In genomic region chr7:25862254-25862992, GRCh38 we compare ENCODE assay signal across 1 cellular context.
A peak's percentile ranks its signal among the peaks of the same experiment; 100 is the strongest.
TF ChIP-seq lines count a peak whose summit lies in the region.

No MANE protein-coding gene starts in this region.

TF ChIP-seq in HEK293, 187 proteins besides CTCF, POLR2A, EP300 and RAD21 (continued from another document and continues in another):
- TF ChIP-seq ELK4 (IDR thresholded peaks at IDR 0.05; ENCODE audit: borderline replicate concordance, low read depth, low read length): no peak
- no peak for TF ChIP-seq ZNF48 (tag by site-specific recombination; IDR thresholded peaks at IDR 0.05)
- no peak for TF ChIP-seq ZNF155 (tag by site-specific recombination; IDR thresholded peaks at IDR 0.05)
- no peak for TF ChIP-seq SETDB1 (IDR thresholded peaks at IDR 0.05; ENCODE audit: insufficient read length, low read length)
- no peak for TF ChIP-seq ZNF416 (tag by site-specific recombination; IDR thresholded peaks at IDR 0.05)
- no peak for TF ChIP-seq ZNF529 (tag by site-specific recombination; IDR thresholded peaks at IDR 0.05; ENCODE audit: insufficient replicate concordance)
- TF ChIP-seq HOXA7 (CRISPR knock-in tag; IDR thresholded peaks at IDR 0.05; ENCODE audit: borderline replicate concordance): no peak
- no peak for TF ChIP-seq ZNF514 (tag by site-specific recombination; IDR thresholded peaks at IDR 0.05)
- TF ChIP-seq KLF17 (tag by site-specific recombination; IDR thresholded peaks at IDR 0.05): no peak
- TF ChIP-seq ZNF623 (tag by site-specific recombination; IDR thresholded peaks at IDR 0.05): no peak
- TF ChIP-seq FEZF1 (tag by site-specific recombination; IDR thresholded peaks at IDR 0.05): peak; percentile 62
- TF ChIP-seq, protein P1, sequence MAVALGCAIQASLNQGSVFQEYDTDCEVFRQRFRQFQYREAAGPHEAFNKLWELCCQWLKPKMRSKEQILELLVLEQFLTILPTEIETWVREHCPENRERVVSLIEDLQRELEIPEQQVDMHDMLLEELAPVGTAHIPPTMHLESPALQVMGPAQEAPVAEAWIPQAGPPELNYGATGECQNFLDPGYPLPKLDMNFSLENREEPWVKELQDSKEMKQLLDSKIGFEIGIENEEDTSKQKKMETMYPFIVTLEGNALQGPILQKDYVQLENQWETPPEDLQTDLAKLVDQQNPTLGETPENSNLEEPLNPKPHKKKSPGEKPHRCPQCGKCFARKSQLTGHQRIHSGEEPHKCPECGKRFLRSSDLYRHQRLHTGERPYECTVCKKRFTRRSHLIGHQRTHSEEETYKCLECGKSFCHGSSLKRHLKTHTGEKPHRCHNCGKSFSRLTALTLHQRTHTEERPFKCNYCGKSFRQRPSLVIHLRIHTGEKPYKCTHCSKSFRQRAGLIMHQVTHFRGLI (tag by site-specific recombination; IDR thresholded peaks at IDR 0.05): no peak
- TF ChIP-seq, protein P2, sequence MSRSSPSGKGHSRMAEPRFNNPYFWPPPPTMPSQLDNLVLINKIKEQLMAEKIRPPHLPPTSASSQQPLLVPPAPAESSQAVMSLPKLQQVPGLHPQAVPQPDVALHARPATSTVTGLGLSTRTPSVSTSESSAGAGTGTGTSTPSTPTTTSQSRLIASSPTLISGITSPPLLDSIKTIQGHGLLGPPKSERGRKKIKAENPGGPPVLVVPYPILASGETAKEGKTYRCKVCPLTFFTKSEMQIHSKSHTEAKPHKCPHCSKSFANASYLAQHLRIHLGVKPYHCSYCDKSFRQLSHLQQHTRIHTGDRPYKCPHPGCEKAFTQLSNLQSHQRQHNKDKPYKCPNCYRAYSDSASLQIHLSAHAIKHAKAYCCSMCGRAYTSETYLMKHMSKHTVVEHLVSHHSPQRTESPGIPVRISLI (tag by site-specific recombination; IDR thresholded peaks at IDR 0.05): no peak
- no peak for TF ChIP-seq ZNF792 (tag by site-specific recombination; IDR thresholded peaks at IDR 0.05)
- no peak for TF ChIP-seq ZNF175 (tag by site-specific recombination; IDR thresholded peaks at IDR 0.05)
- TF ChIP-seq ZNF292 (tag by site-specific recombination; IDR thresholded peaks at IDR 0.05; ENCODE audit: borderline replicate concordance, low read depth): no peak
- no peak for TF ChIP-seq ZSCAN5A (tag by site-specific recombination; IDR thresholded peaks at IDR 0.05)
- no peak for TF ChIP-seq ZNF561 (tag by site-specific recombination; IDR thresholded peaks at IDR 0.05; ENCODE audit: borderline replicate concordance)
- TF ChIP-seq ZNF169 (tag by site-specific recombination; IDR thresholded peaks at IDR 0.05): no peak
- peak; percentile 99 for TF ChIP-seq ZNF341 (tag by site-specific recombination; IDR thresholded peaks at IDR 0.05; ENCODE audit: low read depth)
- TF ChIP-seq ZNF138 (tag by site-specific recombination; IDR thresholded peaks at IDR 0.05; ENCODE audit: borderline replicate concordance): no peak
- TF ChIP-seq ZNF76 (tag by site-specific recombination; IDR thresholded peaks at IDR 0.05; ENCODE audit: borderline replicate concordance, low read depth): no peak
- no peak for TF ChIP-seq ZSCAN18 (tag by site-specific recombination; IDR thresholded peaks at IDR 0.05)
- TF ChIP-seq ZNF677 (tag by site-specific recombination; IDR thresholded peaks at IDR 0.05): no peak
- TF ChIP-seq ZSCAN30 (tag by site-specific recombination; IDR thresholded peaks at IDR 0.05): no peak
- no peak for TF ChIP-seq ZNF596 (tag by site-specific recombination; IDR thresholded peaks at IDR 0.05)
- no peak for TF ChIP-seq ZNF221 (tag by site-specific recombination; IDR thresholded peaks at IDR 0.05; ENCODE audit: borderline replicate concordance)
- TF ChIP-seq ZXDB (tag by site-specific recombination; IDR thresholded peaks at IDR 0.05): no peak
- TF ChIP-seq, protein P3, sequence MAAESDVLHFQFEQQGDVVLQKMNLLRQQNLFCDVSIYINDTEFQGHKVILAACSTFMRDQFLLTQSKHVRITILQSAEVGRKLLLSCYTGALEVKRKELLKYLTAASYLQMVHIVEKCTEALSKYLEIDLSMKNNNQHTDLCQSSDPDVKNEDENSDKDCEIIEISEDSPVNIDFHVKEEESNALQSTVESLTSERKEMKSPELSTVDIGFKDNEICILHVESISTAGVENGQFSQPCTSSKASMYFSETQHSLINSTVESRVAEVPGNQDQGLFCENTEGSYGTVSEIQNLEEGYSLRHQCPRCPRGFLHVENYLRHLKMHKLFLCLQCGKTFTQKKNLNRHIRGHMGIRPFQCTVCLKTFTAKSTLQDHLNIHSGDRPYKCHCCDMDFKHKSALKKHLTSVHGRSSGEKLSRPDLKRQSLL (tag by site-specific recombination; IDR thresholded peaks at IDR 0.05): no peak
- peak; percentile 82; the same call in 1 of the 2 replicates for TF ChIP-seq ZBTB48 (tag by site-specific recombination; IDR thresholded peaks at IDR 0.05)
- no peak for TF ChIP-seq HOXD13 (CRISPR knock-in tag; IDR thresholded peaks at IDR 0.05; ENCODE audit: borderline replicate concordance)
- TF ChIP-seq ZNF610 (tag by site-specific recombination; IDR thresholded peaks at IDR 0.05; ENCODE audit: borderline replicate concordance): no peak
- TF ChIP-seq ZNF473 (tag by site-specific recombination; IDR thresholded peaks at IDR 0.05): no peak
- no peak for TF ChIP-seq ZNF837 (tag by site-specific recombination; IDR thresholded peaks at IDR 0.05)
- TF ChIP-seq TCF7L2 (IDR thresholded peaks at IDR 0.05; ENCODE audit: borderline replicate concordance, low read depth, low read length): peak; percentile 72; the same call in 1 of the 2 replicates
- TF ChIP-seq ZNF302 (tag by site-specific recombination; IDR thresholded peaks at IDR 0.05; ENCODE audit: low read depth): no peak
- TF ChIP-seq SP2 (tag by site-specific recombination; IDR thresholded peaks at IDR 0.05): peak; percentile 89
- peak; percentile 65 for TF ChIP-seq KLF1 (tag by site-specific recombination; IDR thresholded peaks at IDR 0.05)
- no peak for TF ChIP-seq ZNF544 (tag by site-specific recombination; IDR thresholded peaks at IDR 0.05)
- no peak for TF ChIP-seq ZFP41 (tag by site-specific recombination; IDR thresholded peaks at IDR 0.05; ENCODE audit: borderline replicate concordance)
- no peak for TF ChIP-seq ZNF16 (tag by site-specific recombination; IDR thresholded peaks at IDR 0.05; ENCODE audit: low read depth)
- TF ChIP-seq, protein P4, sequence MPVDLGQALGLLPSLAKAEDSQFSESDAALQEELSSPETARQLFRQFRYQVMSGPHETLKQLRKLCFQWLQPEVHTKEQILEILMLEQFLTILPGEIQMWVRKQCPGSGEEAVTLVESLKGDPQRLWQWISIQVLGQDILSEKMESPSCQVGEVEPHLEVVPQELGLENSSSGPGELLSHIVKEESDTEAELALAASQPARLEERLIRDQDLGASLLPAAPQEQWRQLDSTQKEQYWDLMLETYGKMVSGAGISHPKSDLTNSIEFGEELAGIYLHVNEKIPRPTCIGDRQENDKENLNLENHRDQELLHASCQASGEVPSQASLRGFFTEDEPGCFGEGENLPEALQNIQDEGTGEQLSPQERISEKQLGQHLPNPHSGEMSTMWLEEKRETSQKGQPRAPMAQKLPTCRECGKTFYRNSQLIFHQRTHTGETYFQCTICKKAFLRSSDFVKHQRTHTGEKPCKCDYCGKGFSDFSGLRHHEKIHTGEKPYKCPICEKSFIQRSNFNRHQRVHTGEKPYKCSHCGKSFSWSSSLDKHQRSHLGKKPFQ (tag by site-specific recombination; IDR thresholded peaks at IDR 0.05): no peak
- TF ChIP-seq YY2 (tag by site-specific recombination; IDR thresholded peaks at IDR 0.05): no peak
- TF ChIP-seq, protein P5, sequence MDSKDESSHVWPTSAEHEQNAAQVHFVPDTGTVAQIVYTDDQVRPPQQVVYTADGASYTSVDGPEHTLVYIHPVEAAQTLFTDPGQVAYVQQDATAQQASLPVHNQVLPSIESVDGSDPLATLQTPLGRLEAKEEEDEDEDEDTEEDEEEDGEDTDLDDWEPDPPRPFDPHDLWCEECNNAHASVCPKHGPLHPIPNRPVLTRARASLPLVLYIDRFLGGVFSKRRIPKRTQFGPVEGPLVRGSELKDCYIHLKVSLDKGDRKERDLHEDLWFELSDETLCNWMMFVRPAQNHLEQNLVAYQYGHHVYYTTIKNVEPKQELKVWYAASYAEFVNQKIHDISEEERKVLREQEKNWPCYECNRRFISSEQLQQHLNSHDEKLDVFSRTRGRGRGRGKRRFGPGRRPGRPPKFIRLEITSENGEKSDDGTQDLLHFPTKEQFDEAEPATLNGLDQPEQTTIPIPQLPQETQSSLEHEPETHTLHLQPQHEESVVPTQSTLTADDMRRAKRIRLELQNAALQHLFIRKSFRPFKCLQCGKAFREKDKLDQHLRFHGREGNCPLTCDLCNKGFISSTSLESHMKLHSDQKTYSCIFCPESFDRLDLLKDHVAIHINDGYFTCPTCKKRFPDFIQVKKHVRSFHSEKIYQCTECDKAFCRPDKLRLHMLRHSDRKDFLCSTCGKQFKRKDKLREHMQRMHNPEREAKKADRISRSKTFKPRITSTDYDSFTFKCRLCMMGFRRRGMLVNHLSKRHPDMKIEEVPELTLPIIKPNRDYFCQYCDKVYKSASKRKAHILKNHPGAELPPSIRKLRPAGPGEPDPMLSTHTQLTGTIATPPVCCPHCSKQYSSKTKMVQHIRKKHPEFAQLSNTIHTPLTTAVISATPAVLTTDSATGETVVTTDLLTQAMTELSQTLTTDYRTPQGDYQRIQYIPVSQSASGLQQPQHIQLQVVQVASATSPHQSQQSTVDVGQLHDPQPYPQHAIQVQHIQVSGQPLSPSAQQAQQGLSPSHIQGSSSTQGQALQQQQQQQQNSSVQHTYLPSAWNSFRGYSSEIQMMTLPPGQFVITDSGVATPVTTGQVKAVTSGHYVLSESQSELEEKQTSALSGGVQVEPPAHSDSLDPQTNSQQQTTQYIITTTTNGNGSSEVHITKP (tag by site-specific recombination; IDR thresholded peaks at IDR 0.05): no peak
- TF ChIP-seq ZNF560 (tag by site-specific recombination; IDR thresholded peaks at IDR 0.05; ENCODE audit: borderline replicate concordance): no peak
- TF ChIP-seq ZNF404 (tag by site-specific recombination; IDR thresholded peaks at IDR 0.05): no peak
- TF ChIP-seq ZNF280D (tag by site-specific recombination; IDR thresholded peaks at IDR 0.05): no peak
- TF ChIP-seq ZNF488 (tag by site-specific recombination; IDR thresholded peaks at IDR 0.05): no peak
